21 cellular contexts compared by ENCODE assay signal in the genomic region with DNA sequence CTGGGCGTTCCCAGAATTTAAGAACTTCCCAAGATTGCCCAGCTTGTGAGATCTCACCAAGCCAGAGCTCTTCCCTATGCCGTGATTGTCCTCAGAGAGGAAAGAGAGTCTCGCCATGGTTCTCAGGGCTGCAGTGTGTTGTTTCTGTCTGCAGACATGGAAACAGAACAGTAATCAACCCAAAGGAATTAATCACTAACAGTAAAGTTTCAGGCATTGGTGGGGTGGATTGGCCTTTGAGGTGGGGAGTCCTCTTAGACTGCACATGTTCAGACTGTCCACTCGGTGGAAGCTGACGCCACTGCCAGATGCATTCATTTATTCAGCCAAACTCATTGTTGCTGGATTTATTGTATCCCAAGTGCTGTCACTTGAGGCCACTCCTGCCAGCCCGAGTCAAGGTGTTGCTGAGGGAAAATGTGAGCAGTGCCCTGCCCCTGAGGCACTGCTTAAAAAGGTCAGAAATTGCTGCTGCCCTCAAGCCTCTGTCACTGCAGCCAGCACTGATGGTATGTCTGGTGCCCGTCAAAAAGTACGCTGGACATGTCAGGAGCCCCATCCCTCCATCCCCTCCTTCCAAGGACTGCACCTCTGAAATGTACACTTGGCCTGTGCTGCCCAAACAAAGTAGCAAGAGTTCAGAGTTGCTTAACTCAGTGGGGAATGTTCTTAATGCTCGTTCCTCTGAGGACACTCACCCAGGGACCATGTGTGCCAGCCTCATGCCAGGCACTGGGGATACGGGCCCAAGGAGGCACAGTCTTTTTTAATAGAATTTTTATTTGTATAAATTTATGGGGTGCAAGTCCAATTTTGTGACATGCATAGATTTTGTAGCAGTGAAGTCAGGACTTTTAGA.
DNase-seq lines count a peak whose midpoint lies in the region; ATAC-seq and TF ChIP-seq lines count a peak whose summit lies in the region.
"Had no signal": no experiment of that assay in that cellular context is flagged by ENCODE, and none has a peak within 500 bp of the region (broad histone marks: within the 10 kb centered on the region; RNA-seq: fewer than 3 reads in every experiment).

No MANE protein-coding gene starts in this region.

- POLR2A ChIA-PET in Caco-2 (lab: Charles Lee), result interaction anchor here (1.4 kb wide), 1 partner anchor 138 kb away, joined by 12 read pairs; no protein-coding TSS in a partner anchor
- POLR2A ChIA-PET in activated CD4-positive, alpha-beta T cell treated with anti-CD3 and anti-CD28 coated beads, Interleukin-2, amount 10 ng/mL, durations not matched to agents 7 days and 5 days (lab: Charles Lee), result no interaction called here

- H3K4me3 ChIP-seq in Caco-2 (ENCODE audit: low read depth, low read length), result no peak overlapping the region
- H3K4me3 ChIP-seq in RWPE2 (ENCODE audit: severe bottlenecking), result no peak overlapping the region
- no peak overlapping the region for H3K4me3 ChIP-seq in gastroesophageal sphincter
- H3K4me3 ChIP-seq in Karpas-422 (ENCODE audit: low read length), result no peak overlapping the region
- H3K4me3 ChIP-seq: adrenal gland, right atrium auricular region, upper lobe of left lung had no signal

- H3K4me3 Mint-ChIP-seq in Caco-2 (ENCODE audit: unreplicated experiment), result peak overlapping the region; percentile 68
- no peak overlapping the region for H3K4me3 Mint-ChIP-seq in activated CD4-positive, alpha-beta T cell treated with anti-CD3 and anti-CD28 coated beads, Interleukin-2, amount 10 ng/mL, durations not matched to agents 7 days and 5 days
- H3K4me3 Mint-ChIP-seq: activated T-cell treated with anti-CD3 and anti-CD28 coated beads, Interleukin-2, amount 50 U/mL, for 72 hours; neural crest cell had no signal

- no peaks in the 10 kb centered on the region for H3K79me2 ChIP-seq in Karpas-422 (ENCODE audit: low read length)

- H3K4me2 ChIP-seq in Karpas-422 (ENCODE audit: low read depth, low read length, poor library complexity, severe bottlenecking), result no peak overlapping the region

- H3K9me3 ChIP-seq in Caco-2, result no peaks in the 10 kb centered on the region
- H3K9me3 ChIP-seq in RWPE2 (ENCODE audit: severe bottlenecking), result no peaks in the 10 kb centered on the region
- no peaks in the 10 kb centered on the region for H3K9me3 ChIP-seq in gastroesophageal sphincter
- no peaks in the 10 kb centered on the region for H3K9me3 ChIP-seq in Karpas-422 (ENCODE audit: low read length)
- H3K9me3 ChIP-seq: adrenal gland, BE2C, right atrium auricular region, upper lobe of left lung had no signal

- DNase-seq in Caco-2 (no peak), RWPE2 (ENCODE audit: low spot score) (no peak), renal cortical epithelial cell (ENCODE audit: low read depth) (peak; percentile 56), RKO (ENCODE audit: low spot score) (no peak), AML-193 (lab: John Stamatoyannopoulos, UW) (no peak), Karpas-422 (no peak)
- DNase-seq in activated CD4-positive, alpha-beta T cell treated with anti-CD3 and anti-CD28 coated beads, Interleukin-2, amount 10 ng/mL, durations not matched to agents 7 days and 5 days, result no peak
- DNase-seq: activated CD4-positive, alpha-beta T cell treated with anti-CD3 and anti-CD28 coated beads, Interleukin-2, amount 50 U/mL, for 48 hours; activated T-cell treated with anti-CD3 and anti-CD28 coated beads, Interleukin-2, amount 50 U/mL, for 72 hours; BE2C; GOT3; NCI-H1092; NCI-H82; stimulated activated CD4-positive, alpha-beta T cell treated with anti-CD3 and anti-CD28 coated beads, Interleukin-4, amount 100 ng/mL, for 1 hour; upper lobe of left lung had no signal

- H3K27me3 ChIP-seq in Caco-2 (replicated peaks; ENCODE audit: control insufficient read depth, insufficient read depth, low read length) (no peaks in the 10 kb centered on the region), RWPE2 (ENCODE audit: insufficient read depth, poor library complexity, severe bottlenecking) (no peaks in the 10 kb centered on the region), gastroesophageal sphincter (no peaks in the 10 kb centered on the region), Karpas-422 (ENCODE audit: low read length) (no peaks in the 10 kb centered on the region)
- H3K27me3 ChIP-seq: adrenal gland, BE2C, right atrium auricular region, upper lobe of left lung had no signal

- no peak for ATAC-seq in RWPE2 (ENCODE audit: low read depth)
- ATAC-seq in gastroesophageal sphincter, result peak; percentile 75
- ATAC-seq: activated T-cell treated with anti-CD3 and anti-CD28 coated beads, Interleukin-2, amount 50 U/mL, for 72 hours; esophagus mucosa; Right ventricle myocardium inferior had no signal

- TF ChIP-seq CTCF in Caco-2 (IDR thresholded peaks at IDR 0.05; ENCODE audit: insufficient read depth in 1 of 2, low read depth in 1 of 2, low read length in 1 of 2, severe bottlenecking in 1 of 2, unreplicated experiment in 1 of 2) (no peak), RWPE2 (IDR thresholded peaks at IDR 0.05; ENCODE audit: poor library complexity, severe bottlenecking) (no peak), gastroesophageal sphincter (IDR thresholded peaks at IDR 0.05) (peak in 2 of 4 experiments; percentile 13 to 23)

- H4K20me1 ChIP-seq in Karpas-422 (ENCODE audit: insufficient read depth, low read depth, low read length), result no peaks in the 10 kb centered on the region

- H3K27ac ChIP-seq in RWPE2 (ENCODE audit: poor library complexity, severe bottlenecking) (peak overlapping the region; percentile 95), gastroesophageal sphincter (peak overlapping the region; percentile 75 to 84 (median 82)), Karpas-422 (ENCODE audit: low read length) (no peak overlapping the region)

- H3K36me3 Mint-ChIP-seq in Caco-2 (ENCODE audit: insufficient read depth, unreplicated experiment), result peaks cover 6% of the 10 kb centered on the region
- H3K36me3 Mint-ChIP-seq in activated CD4-positive, alpha-beta T cell treated with anti-CD3 and anti-CD28 coated beads, Interleukin-2, amount 10 ng/mL, durations not matched to agents 7 days and 5 days (ENCODE audit: low read depth), result no peaks in the 10 kb centered on the region

- H2AFZ ChIP-seq in Karpas-422 (ENCODE audit: low read length), result no peak overlapping the region

- intact Hi-C loops in Caco-2 (cut with micrococcal nuclease; ENCODE audit: unreplicated experiment), result loop anchor here (5.0 kb wide), 4 partner anchors 54 to 199 kb away; a partner anchor contains a TSS

- H3K36me3 ChIP-seq in Caco-2 (ENCODE audit: control insufficient read depth, insufficient read depth, low read length) (no peaks in the 10 kb centered on the region), RWPE2 (ENCODE audit: low read depth) (no peaks in the 10 kb centered on the region), gastroesophageal sphincter (peaks cover 0 to 4% of the 10 kb centered on the region in 2 donors), Karpas-422 (ENCODE audit: insufficient read depth, low read length) (no peaks in the 10 kb centered on the region)
- H3K36me3 ChIP-seq: adrenal gland, BE2C, right atrium auricular region, upper lobe of left lung had no signal

- peaks cover 83% of the 10 kb centered on the region for H3K4me1 ChIP-seq in Caco-2
- H3K4me1 ChIP-seq in RWPE2 (ENCODE audit: insufficient read depth, poor library complexity, severe bottlenecking), result peaks cover 36% of the 10 kb centered on the region
- peaks cover 14 to 91% (median 43%) of the 10 kb centered on the region in 3 donors for H3K4me1 ChIP-seq in gastroesophageal sphincter
- no peaks in the 10 kb centered on the region for H3K4me1 ChIP-seq in Karpas-422 (ENCODE audit: low read length)

- TF ChIP-seq EP300 in gastroesophageal sphincter (IDR thresholded peaks at IDR 0.05), result no peak

- peak overlapping the region; percentile 92 for H3K27ac Mint-ChIP-seq in Caco-2 (ENCODE audit: unreplicated experiment)
- H3K27ac Mint-ChIP-seq in activated CD4-positive, alpha-beta T cell treated with anti-CD3 and anti-CD28 coated beads, Interleukin-2, amount 10 ng/mL, durations not matched to agents 7 days and 5 days, result no peak overlapping the region
- H3K27ac Mint-ChIP-seq: activated T-cell treated with anti-CD3 and anti-CD28 coated beads, Interleukin-2, amount 50 U/mL, for 72 hours had no signal

- CTCF ChIA-PET in Caco-2 (lab: Charles Lee), result interaction anchor here (1.5 kb wide), 1 partner anchor 104 kb away, joined by 4 read pairs; no protein-coding TSS in a partner anchor
- CTCF ChIA-PET in activated CD4-positive, alpha-beta T cell treated with anti-CD3 and anti-CD28 coated beads, Interleukin-2, amount 10 ng/mL, durations not matched to agents 7 days and 5 days (lab: Charles Lee), result no interaction called here

- H3K9me3 Mint-ChIP-seq in Caco-2 (ENCODE audit: unreplicated experiment), result no peaks in the 10 kb centered on the region
- H3K9me3 Mint-ChIP-seq in activated CD4-positive, alpha-beta T cell treated with anti-CD3 and anti-CD28 coated beads, Interleukin-2, amount 10 ng/mL, durations not matched to agents 7 days and 5 days, result no peaks in the 10 kb centered on the region
- H3K9me3 Mint-ChIP-seq: activated T-cell treated with anti-CD3 and anti-CD28 coated beads, Interleukin-2, amount 50 U/mL, for 72 hours; neural crest cell had no signal

- TF ChIP-seq POLR2A in gastroesophageal sphincter (IDR thresholded peaks at IDR 0.05), result no peak

- no TSS peak for BruUV-seq in Caco-2 (replicated peaks; lab: Mats Ljungman, UMichigan)

- no peak overlapping the region for H3K9ac ChIP-seq in Karpas-422 (ENCODE audit: low read length)

- 15 to 54% methylated on average over 3 to 5 of the region's 10 CpGs for WGBS in gastroesophageal sphincter (ENCODE audit: low coverage in 1 of 2), 2 donors

- peaks cover 69% of the 10 kb centered on the region for H3K4me1 Mint-ChIP-seq in Caco-2 (ENCODE audit: low read depth, unreplicated experiment)
- H3K4me1 Mint-ChIP-seq in activated CD4-positive, alpha-beta T cell treated with anti-CD3 and anti-CD28 coated beads, Interleukin-2, amount 10 ng/mL, durations not matched to agents 7 days and 5 days, result no peaks in the 10 kb centered on the region

- no peaks in the 10 kb centered on the region for H3K27me3 Mint-ChIP-seq in Caco-2 (ENCODE audit: insufficient read depth, unreplicated experiment)
- H3K27me3 Mint-ChIP-seq in activated CD4-positive, alpha-beta T cell treated with anti-CD3 and anti-CD28 coated beads, Interleukin-2, amount 10 ng/mL, durations not matched to agents 7 days and 5 days, result no peaks in the 10 kb centered on the region

- no peaks in the 10 kb centered on the region for H3K9me2 ChIP-seq in Karpas-422 (replicated peaks; ENCODE audit: insufficient read depth, low read length)
